Comparison of ENCODE assay signal across 8 cellular contexts in the genomic region with DNA sequence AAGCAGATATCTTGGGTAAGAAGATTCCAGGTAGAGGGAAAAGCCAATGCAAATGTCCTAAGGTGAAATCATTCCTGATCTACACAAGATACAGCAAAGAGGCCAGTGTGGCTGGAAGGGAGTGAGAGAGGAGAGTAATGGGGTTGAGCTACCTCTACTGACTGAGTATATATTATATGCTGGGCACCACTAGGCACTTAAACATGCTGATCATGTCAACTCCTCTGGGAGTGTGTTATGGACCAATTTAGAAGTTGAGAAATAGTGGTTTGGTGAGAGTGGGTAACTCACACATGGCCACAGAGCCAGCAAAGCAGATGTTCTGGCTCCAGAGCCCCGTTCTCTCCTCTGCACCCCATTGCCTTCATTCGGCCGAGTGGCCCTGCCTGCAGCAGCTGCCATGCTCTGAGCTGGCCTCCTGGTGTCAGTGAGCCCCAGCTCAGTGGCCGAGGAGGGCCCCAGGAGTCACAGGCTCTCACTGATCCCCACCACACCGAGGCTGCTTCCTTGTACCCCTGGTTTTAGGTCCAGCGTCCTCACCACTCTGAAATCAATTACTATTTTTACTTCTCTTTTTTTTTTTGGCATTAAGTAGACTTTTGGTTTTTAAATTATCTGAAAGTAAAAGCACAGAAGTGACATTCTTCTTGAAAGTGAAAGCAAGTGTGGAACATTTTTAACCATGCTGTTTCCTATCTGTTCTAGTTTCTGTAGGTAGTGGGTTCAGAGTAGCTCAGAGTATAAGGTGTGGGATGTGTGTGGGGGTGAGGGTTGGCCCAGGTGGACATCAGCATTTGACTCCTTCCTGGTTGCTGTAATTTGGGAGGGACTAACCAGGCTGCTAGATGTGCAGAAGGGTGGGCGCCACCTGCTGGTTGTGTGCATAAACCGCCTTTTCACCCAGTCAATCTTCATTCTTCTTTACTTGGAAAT. TPM values are rescaled to one million over a fixed set of nuclear protein-coding genes. Genes with fewer than 3 reads are reported as not detected.
A peak's percentile ranks its signal among the peaks of the same experiment; 100 is the strongest.
DNase-seq lines count a peak whose midpoint lies in the region; ATAC-seq and TF ChIP-seq lines count a peak whose summit lies in the region.

No MANE protein-coding gene starts in this region.

- no peaks in the 10 kb centered on the region for H3K36me3 Mint-ChIP-seq in activated CD4-positive, alpha-beta memory T cell treated with anti-CD3 and anti-CD28 coated beads, Interleukin-2, amount 10 ng/mL, durations not matched to agents 7 days and 5 days (ENCODE audit: low read depth)
- H3K36me3 Mint-ChIP-seq in endodermal cell (ENCODE audit: low read depth) (no peaks in the 10 kb centered on the region), nephron (ENCODE audit: low read depth) (no peaks in the 10 kb centered on the region)

- H3K27me3 ChIP-seq in endodermal cell (ENCODE audit: control insufficient read depth, insufficient read depth, low read length, poor library complexity, severe bottlenecking) = no peaks in the 10 kb centered on the region

- CTCF ChIA-PET in activated CD4-positive, alpha-beta memory T cell treated with anti-CD3 and anti-CD28 coated beads, Interleukin-2, amount 10 ng/mL, durations not matched to agents 7 days and 5 days (lab: Charles Lee) = interaction anchor here (0.5 to 3.6 kb wide), 28 partner anchors 8 to 990 kb away, joined by 3 to 109 read pairs (median 4); no protein-coding TSS in a partner anchor

- peaks cover 28% of the 10 kb centered on the region for H3K4me1 Mint-ChIP-seq in activated CD4-positive, alpha-beta memory T cell treated with anti-CD3 and anti-CD28 coated beads, Interleukin-2, amount 10 ng/mL, durations not matched to agents 7 days and 5 days
- no peaks in the 10 kb centered on the region for H3K4me1 Mint-ChIP-seq in endodermal cell
- no peaks in the 10 kb centered on the region for H3K4me1 Mint-ChIP-seq in nephron

- POLR2A ChIA-PET in activated CD4-positive, alpha-beta memory T cell treated with anti-CD3 and anti-CD28 coated beads, Interleukin-2, amount 10 ng/mL, durations not matched to agents 7 days and 5 days (lab: Charles Lee) = interaction anchor here (1.0 to 2.3 kb wide), 4 partner anchors 112 to 412 kb away, joined by 3 to 7 read pairs (median 4); no protein-coding TSS in a partner anchor

- peak; percentile 76 for DNase-seq in AG10803 (ENCODE audit: low read depth)
- peak; percentile 44 for DNase-seq in NCI-H226
- peak; percentile 77 for DNase-seq in activated CD4-positive, alpha-beta memory T cell treated with anti-CD3 and anti-CD28 coated beads, Interleukin-2, amount 10 ng/mL, durations not matched to agents 7 days and 5 days
- DNase-seq in endodermal cell = peak; percentile 76
- peak; percentile 74 for DNase-seq in stimulated activated naive CD4-positive, alpha-beta T cell treated with Interleukin-2 at 50 U/mL for 16 hours (lab: John Stamatoyannopoulos, UW)

- no peak overlapping the region for H3K4me3 ChIP-seq in AG10803 (ENCODE audit: low read length)
- no peak overlapping the region for H3K4me3 ChIP-seq in endodermal cell (ENCODE audit: low read length)

- no peak overlapping the region for H3K27ac ChIP-seq in endodermal cell (ENCODE audit: low read depth, low read length)

- H3K9ac ChIP-seq in endodermal cell (ENCODE audit: extremely low read depth, low read length, poor library complexity, severe bottlenecking) = no peak overlapping the region

- TF ChIP-seq CTCF in AG10803 (conservative IDR thresholded peaks at IDR 0.05; ENCODE audit: low read length) (peak; percentile 91), endodermal cell (conservative IDR thresholded peaks at IDR 0.05) (peak; percentile 72), nephron (IDR thresholded peaks at IDR 0.05; ENCODE audit: unreplicated experiment in 3 of 3) (peak; percentile 30 to 36 (median 34))

- peaks cover 14% of the 10 kb centered on the region for H3K27me3 Mint-ChIP-seq in activated CD4-positive, alpha-beta memory T cell treated with anti-CD3 and anti-CD28 coated beads, Interleukin-2, amount 10 ng/mL, durations not matched to agents 7 days and 5 days
- H3K27me3 Mint-ChIP-seq in endodermal cell (ENCODE audit: insufficient read depth) = no peaks in the 10 kb centered on the region
- no peaks in the 10 kb centered on the region for H3K27me3 Mint-ChIP-seq in nephron (ENCODE audit: low read depth)

- H3K4me1 ChIP-seq in endodermal cell (ENCODE audit: control insufficient read depth, insufficient read depth, low read length) = no peaks in the 10 kb centered on the region

- H3K9me3 ChIP-seq in endodermal cell (ENCODE audit: control insufficient read depth, low read length) = peaks cover 23% of the 10 kb centered on the region

- ATAC-seq in GM18498 (IDR thresholded peaks at IDR 0.05; ENCODE audit: unreplicated experiment) = peak; percentile 96
- ATAC-seq in HG02885 (IDR thresholded peaks at IDR 0.05; ENCODE audit: poor library complexity, unreplicated experiment) = peak; percentile 91

- 19 to 60% methylated on average over 2 to 8 of the region's 8 CpGs for WGBS in endodermal cell (ENCODE audit: insufficient coverage in 1 of 2, insufficient read length in 1 of 2), 2 experiments

- H3K9me3 Mint-ChIP-seq in activated CD4-positive, alpha-beta memory T cell treated with anti-CD3 and anti-CD28 coated beads, Interleukin-2, amount 10 ng/mL, durations not matched to agents 7 days and 5 days = no peaks in the 10 kb centered on the region
- H3K9me3 Mint-ChIP-seq in endodermal cell = peaks cover 62% of the 10 kb centered on the region
- peaks cover 12% of the 10 kb centered on the region for H3K9me3 Mint-ChIP-seq in nephron

- no peaks in the 10 kb centered on the region for H3K36me3 ChIP-seq in endodermal cell (ENCODE audit: control insufficient read depth, insufficient read depth, low read length)

- H3K27ac Mint-ChIP-seq in activated CD4-positive, alpha-beta memory T cell treated with anti-CD3 and anti-CD28 coated beads, Interleukin-2, amount 10 ng/mL, durations not matched to agents 7 days and 5 days = peak overlapping the region; percentile 68
- H3K27ac Mint-ChIP-seq in endodermal cell (no peak overlapping the region), nephron (no peak overlapping the region)

- H3K4me3 Mint-ChIP-seq in activated CD4-positive, alpha-beta memory T cell treated with anti-CD3 and anti-CD28 coated beads, Interleukin-2, amount 10 ng/mL, durations not matched to agents 7 days and 5 days = peak overlapping the region; percentile 50
- H3K4me3 Mint-ChIP-seq in endodermal cell = no peak overlapping the region
- H3K4me3 Mint-ChIP-seq in nephron = no peak overlapping the region

RNA-seq across cellular contexts. Expression of a gene that starts 45.8 kb away (rescaled TPM):
- total RNA-seq in activated CD4-positive, alpha-beta memory T cell treated with anti-CD3 and anti-CD28 coated beads, Interleukin-2, amount 10 ng/mL, durations not matched to agents 7 days and 5 days = not detected
- not detected for total RNA-seq in endodermal cell
- not detected for polyA plus RNA-seq in endodermal cell (2013, experiment 1 of 2)
- polyA plus RNA-seq in endodermal cell (2013, experiment 2 of 2) = not detected

RNA-seq across cellular contexts. Expression of a gene that starts 50.7 kb away (rescaled TPM):
- total RNA-seq in activated CD4-positive, alpha-beta memory T cell treated with anti-CD3 and anti-CD28 coated beads, Interleukin-2, amount 10 ng/mL, durations not matched to agents 7 days and 5 days = not detected
- not detected for total RNA-seq in endodermal cell
- polyA plus RNA-seq in endodermal cell (2013, experiment 1 of 2) = not detected
- not detected for polyA plus RNA-seq in endodermal cell (2013, experiment 2 of 2)

RNA-seq across cellular contexts. Expression of a gene that starts 54.4 kb away (rescaled TPM):
- total RNA-seq in activated CD4-positive, alpha-beta memory T cell treated with anti-CD3 and anti-CD28 coated beads, Interleukin-2, amount 10 ng/mL, durations not matched to agents 7 days and 5 days = not detected
- total RNA-seq in endodermal cell = not detected
- polyA plus RNA-seq in endodermal cell (2013, experiment 1 of 2) = not detected
- not detected for polyA plus RNA-seq in endodermal cell (2013, experiment 2 of 2)

Comparison
In these comparisons a context has a peak if more than half of its experiments do, and no peak if none do; other contexts are left out.
1. CTCF ChIP-seq: peak in every context shown above with its lines; median percentile 91 in AG10803; 72 in endodermal cell; 34 in nephron.